In genomic region chr22:19479358-19480172, GRCh38 we compare ENCODE assay signal across 8 cellular contexts. TPM values are rescaled to one million over a fixed set of nuclear protein-coding genes. Genes with fewer than 3 reads are reported as not detected.
A peak's percentile ranks its signal among the peaks of the same experiment; 100 is the strongest.
DNase-seq lines count a peak whose midpoint lies in the region; ATAC-seq, FAIRE-seq and TF ChIP-seq lines count a peak whose summit lies in the region.

Gene CDC45, plus strand, starts transcription at chr22:19479920. Its CDS starts 49 bp downstream, at chr22:19479969.

- H3K9me1 ChIP-seq in keratinocyte (ENCODE audit: control insufficient read depth, extremely low read depth, insufficient read depth, low read length) = peaks cover 2% of the 10 kb centered on the region

- peak within 1 kb of the TSS; percentile 100 for H2AFZ ChIP-seq in keratinocyte (ENCODE audit: control insufficient read depth, low read length)

- DNase-seq in AML-193 (lab: John Stamatoyannopoulos, UW) = peak; percentile 98
- peak; percentile 95 for DNase-seq in NCI-H510A treated with DMSO at 0.1 percent for 48 hours (lab: John Stamatoyannopoulos, UW)
- DNase-seq in activated CD4-positive, alpha-beta T cell treated with anti-CD3 and anti-CD28 coated beads for 24 hours (ENCODE audit: low read depth in 2 of 2) = peak; percentile 86 to 87
- peak; percentile 95 for DNase-seq in chondrocyte (ENCODE audit: low spot score)
- DNase-seq in keratinocyte (ENCODE audit: low read depth, low spot score) = peak; percentile 73
- peak; percentile 80 to 86 for DNase-seq in stimulated activated CD4-positive, alpha-beta T cell treated with anti-CD3 and anti-CD28 coated beads, Interleukin-15, amount 100 ng/mL, for 1 hour (ENCODE audit: low read depth in 1 of 2, low spot score in 1 of 2)

- no peaks in the 10 kb centered on the region for H3K27me3 Mint-ChIP-seq in chondrocyte (ENCODE audit: low read depth)

- peak within 1 kb of the TSS; percentile 97 for H3K4me3 Mint-ChIP-seq in chondrocyte (ENCODE audit: unreplicated experiment)

- FAIRE-seq in keratinocyte (lab: Jason Lieb, UNC) = peak; percentile 86

- H3K4me1 ChIP-seq in keratinocyte (ENCODE audit: control insufficient read depth, extremely low read depth, insufficient read depth, low read length) = peaks cover 36% of the 10 kb centered on the region

- H3K27ac Mint-ChIP-seq in chondrocyte (ENCODE audit: unreplicated experiment) = peak within 1 kb of the TSS; percentile 99

- H3K4me3 ChIP-seq in keratinocyte (ENCODE audit: control insufficient read depth in 2 of 3, extremely low read depth in 1 of 3, insufficient read depth in 2 of 3, low read depth in 1 of 3, low read length in 3 of 3) = peak within 1 kb of the TSS; percentile 58 to 98 (median 96)

- H3K9ac ChIP-seq in keratinocyte (ENCODE audit: control insufficient read depth, extremely low read depth, insufficient read depth, low read length) = peak within 1 kb of the TSS; percentile 100

- dilution Hi-C loops in keratinocyte (cut with MboI; ENCODE audit: extremely low pct_ligation_motif_present, low sequenced_read_pairs) = no loop called here

- peak; percentile 72 for TF ChIP-seq POLR2A in GM19193 (IDR thresholded peaks at IDR 0.05; ENCODE audit: extremely low read depth, insufficient read depth, insufficient read length)

- peak within 1 kb of the TSS; percentile 99 for H3K4me2 ChIP-seq in keratinocyte (ENCODE audit: control insufficient read depth, extremely low read depth, insufficient read depth, low read depth, low read length)

- no peaks in the 10 kb centered on the region for H3K9me3 ChIP-seq in keratinocyte (ENCODE audit: control insufficient read depth, low read depth, low read length)

- peak; percentile 81 for ATAC-seq in HG03439 (IDR thresholded peaks at IDR 0.05; ENCODE audit: unreplicated experiment)

- peaks cover 51% of the 10 kb centered on the region for H3K79me2 ChIP-seq in keratinocyte (ENCODE audit: control insufficient read depth, insufficient read depth, low read length)

- TF ChIP-seq CTCF in chondrocyte (IDR thresholded peaks at IDR 0.05) (no peak), keratinocyte (optimal IDR thresholded peaks at IDR 0.05 in 1 of 3, IDR thresholded peaks at IDR 0.05 in 1 of 3, conservative IDR thresholded peaks at IDR 0.05 in 1 of 3; ENCODE audit: extremely low read depth in 1 of 3, insufficient read depth in 2 of 3, low read length in 3 of 3) (no peak)

- H3K36me3 ChIP-seq in keratinocyte (ENCODE audit: control insufficient read depth in 2 of 2, extremely low read depth in 1 of 2, insufficient read depth in 2 of 2, low read length in 2 of 2) = peaks cover 6 to 17% of the 10 kb centered on the region in 2 experiments

- peaks cover 3% of the 10 kb centered on the region for H4K20me1 ChIP-seq in keratinocyte (ENCODE audit: control insufficient read depth, extremely low read depth, insufficient read depth, low read length)

- H3K4me1 Mint-ChIP-seq in chondrocyte (ENCODE audit: low read depth) = peaks cover 39% of the 10 kb centered on the region

- peak within 1 kb of the TSS; percentile 100 for H3K27ac ChIP-seq in keratinocyte (ENCODE audit: control insufficient read depth, insufficient read depth, low read length)

- no peaks in the 10 kb centered on the region for H3K27me3 ChIP-seq in keratinocyte (ENCODE audit: control insufficient read depth, extremely low read depth, insufficient read depth, low read length)

- no peaks in the 10 kb centered on the region for H3K9me3 Mint-ChIP-seq in chondrocyte (ENCODE audit: low read depth)

- H3K36me3 Mint-ChIP-seq in chondrocyte (ENCODE audit: low read depth) = peaks cover 2% of the 10 kb centered on the region

RNA-seq across cellular contexts. Expression of gene CDC45, which starts in this region (rescaled TPM):
- 2.2 to 13.3 TPM (median 2.9 TPM) in 3 replicates for total RNA-seq in chondrocyte
- 5.2 to 22.7 TPM (median 14.3 TPM) in 3 replicates for polyA plus RNA-seq in keratinocyte
- 0.59 TPM for polyA plus RNA-seq in keratinocyte (2011; ENCODE audit: low read depth)
- 3.8 and 6.5 TPM in 2 replicates for polyA plus RNA-seq in keratinocyte (2011; cell fraction: cytosol; rRNA removed)
- 6.4 and 7.9 TPM in 2 replicates for polyA plus RNA-seq in keratinocyte (2011; cell fraction: nucleus; rRNA removed)
- polyA plus RNA-seq in keratinocyte (2012; ENCODE audit: low replicate concordance) = 0.31 and 12.5 TPM in 2 replicates
- polyA minus RNA-seq in keratinocyte = 2.7 to 15.9 TPM (median 13.2 TPM) in 3 replicates
- 3.6 TPM for polyA minus RNA-seq in keratinocyte (2011; cell fraction: cytosol; rRNA and poly(A)+ RNA removed)
- 1.5 and 2.4 TPM in 2 replicates for polyA minus RNA-seq in keratinocyte (2011; cell fraction: nucleus; rRNA and poly(A)+ RNA removed)

Comparison
In these comparisons a context has a peak if more than half of its experiments do, and no peak if none do; other contexts are left out.
1. Peak in every context shown above with its lines: DNase-seq, ATAC-seq, H3K4me3 ChIP-seq and H3K27ac ChIP-seq.